ENCODE assay signal across 8 cellular contexts in the genomic region with DNA sequence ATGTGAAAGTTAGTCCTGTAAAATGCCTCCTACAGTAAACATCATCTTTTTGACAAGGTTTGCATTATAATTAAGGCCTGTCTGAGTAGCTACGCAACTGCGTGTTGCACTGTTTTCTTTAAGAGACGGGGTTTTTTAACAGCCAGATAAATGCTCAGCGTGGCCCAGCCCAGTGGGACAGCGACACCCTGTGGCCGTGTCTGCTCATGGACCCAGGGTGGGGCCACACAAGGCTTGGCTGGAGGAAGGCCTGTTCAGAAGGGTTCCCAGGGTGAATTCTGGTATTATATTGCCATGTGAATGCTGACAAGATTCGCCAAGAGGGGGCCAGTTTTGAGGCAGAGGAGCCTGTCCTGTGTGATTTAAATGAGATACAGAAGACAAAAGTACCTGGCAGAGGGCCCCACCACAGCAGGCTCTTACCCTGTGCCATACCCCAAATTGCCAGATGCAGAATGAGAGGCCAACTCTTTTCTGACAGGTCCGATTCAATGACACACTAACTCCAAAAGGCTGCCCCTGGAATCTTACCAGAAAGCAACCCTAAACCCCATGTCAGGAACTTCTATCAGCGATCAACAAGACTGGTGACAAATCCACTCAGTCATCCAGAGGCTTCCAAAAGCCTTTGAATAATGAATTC.
DNase-seq lines count a peak whose midpoint lies in the region; ATAC-seq, FAIRE-seq and TF ChIP-seq lines count a peak whose summit lies in the region.

No MANE protein-coding gene starts in this region.

- TF ChIP-seq CTCF in chondrocyte (IDR thresholded peaks at IDR 0.05) (peak; percentile 78), transverse colon (IDR thresholded peaks at IDR 0.05) (peak; percentile 56 to 72 (median 67))

- 35 to 89% methylated on average over 1 to 9 of the region's 9 CpGs for WGBS in transverse colon (ENCODE audit: low coverage in 1 of 2), 2 donors

- TF ChIP-seq EP300 in transverse colon (IDR thresholded peaks at IDR 0.05; ENCODE audit: low read depth): no peak

- no peaks in the 10 kb centered on the region for H3K4me1 Mint-ChIP-seq in chondrocyte (ENCODE audit: low read depth)

- H3K27me3 ChIP-seq in transverse colon: no peaks in the 10 kb centered on the region

- no peaks in the 10 kb centered on the region for H3K4me1 ChIP-seq in transverse colon

- no peak overlapping the region for H3K4me3 Mint-ChIP-seq in chondrocyte (ENCODE audit: unreplicated experiment)

- in situ Hi-C loops in transverse colon (cut with MboI; ENCODE audit: low pct_ligation_motif_present in 1 of 4, low pct_unique_long_range_greater_than_20kb in 1 of 4, low sequenced_read_pairs in 3 of 4): no loop called here

- H3K9me3 ChIP-seq in transverse colon: no peaks in the 10 kb centered on the region

- H3K36me3 Mint-ChIP-seq in chondrocyte (ENCODE audit: low read depth): peaks cover 3% of the 10 kb centered on the region

- H3K36me3 ChIP-seq in transverse colon: no peaks in the 10 kb centered on the region

- peak; percentile 35 for DNase-seq in AG08396 (ENCODE audit: low spot score)
- peak; percentile 9 for DNase-seq in GM18507 (ENCODE audit: extremely low spot score, insufficient read length, low read depth)
- peak; percentile 32 for DNase-seq in SW480 (ENCODE audit: low spot score)
- DNase-seq in chondrocyte (ENCODE audit: low spot score): no peak
- DNase-seq in medulla oblongata (ENCODE audit: extremely low spot score): peak; percentile 6
- DNase-seq in transverse colon: peak; percentile 71
- no peak for DNase-seq in NCI-H1048 (lab: John Stamatoyannopoulos, UW)

- peaks cover 19% of the 10 kb centered on the region for H3K27me3 Mint-ChIP-seq in chondrocyte (ENCODE audit: low read depth)

- peaks cover 16% of the 10 kb centered on the region for H3K9me3 Mint-ChIP-seq in chondrocyte (ENCODE audit: low read depth)

- peak; percentile 81 for FAIRE-seq in GM18507 (lab: Jason Lieb, UNC)

- no peak overlapping the region for H3K27ac ChIP-seq in transverse colon

- H3K27ac Mint-ChIP-seq in chondrocyte (ENCODE audit: unreplicated experiment): no peak overlapping the region

- intact Hi-C loops in transverse colon (cut with DNase I; ENCODE audit: low total_unique reads): no loop called here

- no peak overlapping the region for H3K4me3 ChIP-seq in transverse colon

- TF ChIP-seq POLR2A in transverse colon (IDR thresholded peaks at IDR 0.05): no peak

- peak; percentile 80 for ATAC-seq in HG03342 (IDR thresholded peaks at IDR 0.05; ENCODE audit: unreplicated experiment)

Comparison
In these comparisons a context has a peak if more than half of its experiments do, and no peak if none do; other contexts are left out.
1. DNase-seq: peak in AG08396 (single experiment), GM18507 (single experiment), SW480 (single experiment), medulla oblongata (single experiment) and transverse colon (single experiment); none in chondrocyte (single experiment) and NCI-H1048 (single experiment).